ENCODE assay signal across 10 cellular contexts in the genomic region with DNA sequence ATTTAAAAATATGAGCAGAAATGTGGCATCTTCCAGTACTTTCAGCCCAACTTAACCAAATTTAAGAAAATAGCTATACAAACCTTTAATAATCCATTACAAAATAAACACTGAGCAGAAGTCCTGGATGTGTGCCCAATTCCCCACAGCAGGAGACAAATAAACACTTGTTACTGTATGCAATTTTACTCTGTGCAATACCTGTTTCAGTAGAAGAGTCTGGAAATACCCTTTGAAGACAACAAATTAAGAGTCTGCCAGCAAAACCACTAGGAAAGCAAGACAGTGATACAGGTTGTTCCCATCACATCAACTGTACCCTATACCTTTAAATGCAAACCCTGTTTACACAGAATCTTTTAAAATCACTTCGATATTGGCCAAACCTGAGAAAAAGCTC. TPM values are rescaled to one million over a fixed set of nuclear protein-coding genes. Genes with fewer than 3 reads are reported as not detected.
A peak's percentile ranks its signal among the peaks of the same experiment; 100 is the strongest.
DNase-seq lines count a peak whose midpoint lies in the region; ATAC-seq, FAIRE-seq and TF ChIP-seq lines count a peak whose summit lies in the region.
"Had no signal": no experiment of that assay in that cellular context is flagged by ENCODE, and none has a peak within 500 bp of the region (broad histone marks: within the 10 kb centered on the region; RNA-seq: fewer than 3 reads in every experiment).

No MANE protein-coding gene starts in this region.

- RAD21 ChIA-PET in GM12878 (lab: Charles Lee; ENCODE audit: unreplicated experiment), result no interaction called here

- SMC1A ChIA-PET in GM12878 (lab: Charles Lee; ENCODE audit: uncharacterized antibody, unreplicated experiment), result interaction anchor here (1.6 kb wide), 1 partner anchor 14 kb away, joined by 4 read pairs; no protein-coding TSS in a partner anchor

- intact Hi-C loops in Right ventricle myocardium superior (cut with DNase I) (no loop called here), cardiac septum (cut with DNase I) (no loop called here), GM12878 (cut with micrococcal nuclease; ENCODE audit: unreplicated experiment) (no loop called here)

- BruUV-seq in GM12878 (replicated peaks; lab: Mats Ljungman, UMichigan), result no TSS peak

- in situ Hi-C loops in GM12878 (cut with MboI), result no loop called here

- H3K4me3 ChIP-seq in GM12878, result no peak overlapping the region

- H3K79me2 ChIP-seq in GM12878 (ENCODE audit: control insufficient read depth, insufficient read depth, low read length), result peaks cover 10% of the 10 kb centered on the region

- no peak for TF ChIP-seq RAD21 in GM12878 (IDR thresholded peaks at IDR 0.05; ENCODE audit: insufficient read depth, low read depth, low read length)

- FAIRE-seq in GM12878 (lab: Jason Lieb, UNC), result no peak
- FAIRE-seq in GM19239 (lab: Jason Lieb, UNC), result no peak
- FAIRE-seq: H1 had no signal

- H2AFZ ChIP-seq in GM12878 (ENCODE audit: control insufficient read depth, low read depth, low read length), result no peak overlapping the region

- H3K27me3 ChIP-seq in GM12878 (replicated peaks in 1 of 2; ENCODE audit: control insufficient read depth in 2 of 2, insufficient read depth in 2 of 2, low read length in 1 of 2), result no peaks in the 10 kb centered on the region

- no peak overlapping the region for H3K4me2 ChIP-seq in GM12878 (ENCODE audit: control insufficient read depth, insufficient read depth)

- TF ChIP-seq POLR2A in GM12878 (IDR thresholded peaks at IDR 0.05; ENCODE audit: low read depth, low read length), result no peak

- no peak for TF ChIP-seq CTCF in GM12878 (IDR thresholded peaks at IDR 0.05 in 2 of 3, conservative IDR thresholded peaks at IDR 0.05 in 1 of 3; ENCODE audit: control insufficient read depth in 2 of 3, extremely low read depth in 1 of 3, insufficient read depth in 1 of 3, low read depth in 3 of 3, low read length in 3 of 3)

- no peak for DNase-seq in Right ventricle myocardium superior
- no peak for DNase-seq in cardiac septum (ENCODE audit: low spot score)
- peak; percentile 88 for DNase-seq in NCI-H146 treated with DMSO at 0.1 percent for 48 hours (lab: John Stamatoyannopoulos, UW; ENCODE audit: unreplicated experiment)
- DNase-seq in GM12878 (ENCODE audit: low read depth, low spot score), result peak; percentile 12
- peak in 2 of 49 donors; percentile 26 to 78 for DNase-seq in substantia nigra (lab: John Stamatoyannopoulos, UW)
- no peak for DNase-seq in GM19239 (ENCODE audit: insufficient read length, low spot score)
- DNase-seq in SK-N-DZ (ENCODE audit: low spot score), result no peak
- DNase-seq: SW 1271 had no signal

- no peaks in the 10 kb centered on the region for H4K20me1 ChIP-seq in GM12878 (ENCODE audit: control insufficient read depth, insufficient read depth)

- ATAC-seq in Right ventricle myocardium superior (ENCODE audit: poor library complexity) (peak; percentile 30), GM12878 (peak; percentile 89), GM19397 (IDR thresholded peaks at IDR 0.05; ENCODE audit: unreplicated experiment) (no peak)

- 44% methylated on average over 1 of the region's 1 CpG for WGBS in GM12878 (ENCODE audit: insufficient coverage, insufficient replicate concordance, low lambda C conversion rate, missing lambda C conversion rate)

- no peak for TF ChIP-seq EP300 in GM12878 (IDR thresholded peaks at IDR 0.05; ENCODE audit: borderline replicate concordance in 1 of 2, control insufficient read depth in 1 of 2, low read depth in 2 of 2, low read length in 2 of 2)

- peaks cover 1 to 5% of the 10 kb centered on the region in 2 experiments; a peak in 3 of 4 replicates for H3K36me3 ChIP-seq in GM12878 (ENCODE audit: control insufficient read depth in 2 of 2, insufficient read depth in 2 of 2, low read length in 1 of 2)

- H3K27ac ChIP-seq in GM12878 (ENCODE audit: control insufficient read depth, insufficient read depth) (no peak overlapping the region), substantia nigra (ENCODE audit: low read depth, low read length, poor library complexity, severe bottlenecking) (peak overlapping the region; percentile 13)

- POLR2A ChIA-PET in GM12878 (lab: Charles Lee), result interaction anchor here (1.3 kb wide), 1 partner anchor 13 kb away, joined by 4 read pairs; no protein-coding TSS in a partner anchor

- peaks cover 3% of the 10 kb centered on the region; the same call in 1 of the 2 replicates for H3K4me1 ChIP-seq in GM12878 (ENCODE audit: control insufficient read depth, insufficient read depth, low read length)

- no peak overlapping the region for H3K9ac ChIP-seq in GM12878 (ENCODE audit: control insufficient read depth, insufficient read depth, low read length)

- H3K9me3 ChIP-seq in GM12878 (replicated peaks; ENCODE audit: control insufficient read depth, insufficient read depth, low read length), result no peaks in the 10 kb centered on the region

- CTCF ChIA-PET in GM12878 (lab: Yijun Ruan, JAX), result interaction anchor here (0.6 to 1.3 kb wide), 2 partner anchors 24 to 404 kb away, joined by 3 to 4 read pairs; no protein-coding TSS in a partner anchor

TF ChIP-seq in GM12878, 131 proteins besides CTCF, POLR2A, EP300 and RAD21 (continues in another document):
- TF ChIP-seq ZSCAN29 (IDR thresholded peaks at IDR 0.05) (no peak), STAT1 (conservative IDR thresholded peaks at IDR 0.05) (no peak), RELA (IDR thresholded peaks at IDR 0.05; ENCODE audit: borderline replicate concordance, partially characterized antibody) (peak; percentile 79), TARDBP (IDR thresholded peaks at IDR 0.05; ENCODE audit: borderline replicate concordance) (no peak), RBBP5 (conservative IDR thresholded peaks at IDR 0.05) (no peak), ZBTB40 (IDR thresholded peaks at IDR 0.05; ENCODE audit: borderline replicate concordance) (no peak), PKNOX1 (IDR thresholded peaks at IDR 0.05) (no peak), RUNX3 (IDR thresholded peaks at IDR 0.05; ENCODE audit: low read length) (peak; percentile 67), TBL1XR1 (IDR thresholded peaks at IDR 0.05; ENCODE audit: low read depth, low read length) (no peak), HDGF (IDR thresholded peaks at IDR 0.05) (no peak), SUZ12 (IDR thresholded peaks at IDR 0.05; ENCODE audit: unreplicated experiment) (no peak)

RNA-seq across cellular contexts. Expression of gene RNU4ATAC, which starts 41.4 kb away (rescaled TPM):
- 28.8 TPM for total RNA-seq in Right ventricle myocardium superior
- not detected for total RNA-seq in cardiac septum
- not detected in 2 replicates for total RNA-seq in GM12878 (2013; cell fraction: nucleolus; rRNA removed)
- not detected in 2 replicates for total RNA-seq in GM12878 (2014; rRNA removed)
- not detected in 2 replicates for total RNA-seq in GM12878 (2014; rRNA removed; fragmentation: Illumina TruSeq; extraction: Trizol)
- total RNA-seq in GM12878 (2021), result not detected in 2 replicates
- not detected for polyA plus RNA-seq in GM12878 (2011; ENCODE audit: low read depth)
- polyA plus RNA-seq in GM12878 (2011; rRNA removed), result not detected in 2 replicates
- polyA plus RNA-seq in GM12878 (2011; cell fraction: cytosol; rRNA removed), result not detected in 2 replicates
- not detected in 2 replicates for polyA plus RNA-seq in GM12878 (2011; cell fraction: nucleus; rRNA removed)
- polyA plus RNA-seq in GM12878 (2012), result not detected in 2 replicates
- not detected in 2 replicates for polyA plus RNA-seq in GM12878 (2014; fragmentation: Illumina TruSeq; extraction: Trizol)
- polyA plus RNA-seq in GM12878 (2014; fragmentation: Nextera tagmentation; extraction: Ambion mirVana), result not detected
- polyA plus RNA-seq in GM12878 (2014; rRNA removed), result not detected in 2 replicates
- polyA plus RNA-seq in GM12878 (2016; fragmentation: Nextera tagmentation; extraction: Ambion mirVana), result 1 to 10 TPM in 1 of 2 experiments, not detected in 1; 6.6 TPM
- under 0.01 and 5,859 TPM in 2 replicates for polyA minus RNA-seq in GM12878 (2011; rRNA and poly(A)+ RNA removed)
- polyA minus RNA-seq in GM12878 (2011; cell fraction: cytosol; rRNA and poly(A)+ RNA removed), result 3,416 and 4,512 TPM in 2 replicates
- polyA minus RNA-seq in GM12878 (2011; cell fraction: nucleus; rRNA and poly(A)+ RNA removed), result under 0.01 TPM in 2 replicates
- not detected in 2 replicates for polyA plus RNA-seq in SK-N-DZ (2014; cell fraction: cytosol; rRNA removed)
- polyA plus RNA-seq in SK-N-DZ (2014; cell fraction: nucleus; rRNA removed), result not detected in 2 replicates
- total RNA-seq: H1 had no signal
- polyA plus RNA-seq: H1 had no signal

Comparison
In these comparisons a context has a peak if more than half of its experiments do, and no peak if none do; other contexts are left out.
1. RNA of gene RNU4ATAC, which starts 41.4 kb away (total RNA-seq): 28.8 TPM in Right ventricle myocardium superior (single experiment); not detected in cardiac septum (single experiment) and not detected in GM12878; every median in the first group is over 10 times any median in the second.
2. DNase-seq: peak in NCI-H146 treated with DMSO at 0.1 percent for 48 hours (single experiment) and GM12878 (single experiment); none in Right ventricle myocardium superior (single experiment), cardiac septum (single experiment), GM19239 (single experiment) and SK-N-DZ (single experiment).